9 cellular contexts compared by ENCODE assay signal in the genomic region with DNA sequence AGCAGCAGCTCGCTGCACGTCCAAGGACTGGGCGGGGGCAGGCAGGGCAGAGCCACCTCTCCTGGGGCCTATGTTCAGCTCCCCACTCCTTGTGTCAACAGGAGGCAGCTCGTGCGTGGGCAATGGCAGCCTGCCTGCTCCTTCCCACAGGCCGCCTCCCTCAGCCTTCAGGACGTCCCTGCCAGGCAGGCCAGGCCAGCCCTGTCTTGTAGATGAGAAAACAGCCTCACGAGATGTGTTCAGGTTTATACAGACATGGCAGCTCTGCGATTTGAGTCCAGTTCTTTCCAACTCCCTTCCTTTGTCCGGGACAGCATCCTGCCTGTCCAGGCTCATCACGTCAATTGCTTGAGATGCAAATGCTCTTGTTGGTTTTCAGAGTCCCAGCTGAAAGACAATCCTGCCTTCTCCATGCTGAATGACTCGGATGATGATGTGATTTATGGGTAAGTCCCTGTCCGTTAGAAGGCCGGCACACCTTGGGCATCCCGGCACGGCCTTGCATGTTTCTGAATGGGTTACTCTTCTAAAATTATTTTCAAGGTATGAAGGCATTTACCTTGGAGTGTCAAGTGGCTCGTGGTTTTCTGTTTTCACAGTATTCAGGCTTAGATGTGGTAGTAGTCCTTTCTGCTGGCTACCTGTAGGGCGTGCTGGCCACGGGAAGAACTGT. TPM values are rescaled to one million over a fixed set of nuclear protein-coding genes. Genes with fewer than 3 reads are reported as not detected.
DNase-seq lines count a peak whose midpoint lies in the region; ATAC-seq and TF ChIP-seq lines count a peak whose summit lies in the region.
"Had no signal": no experiment of that assay in that cellular context is flagged by ENCODE, and none has a peak within 500 bp of the region (broad histone marks: within the 10 kb centered on the region; RNA-seq: fewer than 3 reads in every experiment).

No MANE protein-coding gene starts in this region.

- no peaks in the 10 kb centered on the region for H4K20me1 ChIP-seq in Karpas-422 (ENCODE audit: insufficient read depth, low read depth, low read length)

- 67 to 87% methylated on average over 19 of the region's 19 CpGs for WGBS in lung, 2 donors

- peaks cover 8 to 9% of the 10 kb centered on the region in 2 donors for H3K4me1 ChIP-seq in lung (ENCODE audit: control insufficient read depth in 2 of 2, insufficient read depth in 2 of 2, low read length in 2 of 2)
- H3K4me1 ChIP-seq in tibial artery = peaks cover 0 to 46% (median 25%) of the 10 kb centered on the region in 4 donors
- H3K4me1 ChIP-seq in Karpas-422 (ENCODE audit: low read length) = peaks cover 6% of the 10 kb centered on the region

- ATAC-seq in lung (ENCODE audit: insufficient read depth, low FRiP score) = no peak

- no peaks in the 10 kb centered on the region for H3K9me2 ChIP-seq in Karpas-422 (replicated peaks; ENCODE audit: insufficient read depth, low read length)

- no peak overlapping the region for H3K4me3 ChIP-seq in choroid plexus epithelial cell (ENCODE audit: low read depth, low read length)
- H3K4me3 ChIP-seq in lung = no peak overlapping the region
- H3K4me3 ChIP-seq in tibial artery = peak overlapping the region; percentile 51 to 59
- H3K4me3 ChIP-seq in Karpas-422 (ENCODE audit: low read length) = no peak overlapping the region

- H3K27ac ChIP-seq in lung (ENCODE audit: low read depth in 1 of 2, low read length in 1 of 2) (peak overlapping the region; percentile 67 to 78), tibial artery (peak overlapping the region; percentile 94), Karpas-422 (ENCODE audit: low read length) (no peak overlapping the region)

- H3K4me2 ChIP-seq in Karpas-422 (ENCODE audit: low read depth, low read length, poor library complexity, severe bottlenecking) = no peak overlapping the region

- DNase-seq in activated CD4-positive, alpha-beta T cell treated with anti-CD3 and anti-CD28 coated beads for 1 hour = peak; percentile 6
- no peak for DNase-seq in activated CD4-positive, alpha-beta T cell treated with anti-CD3 and anti-CD28 coated beads for 4 hours
- DNase-seq in choroid plexus epithelial cell (ENCODE audit: low read depth) (peak; percentile 59), lung (ENCODE audit: low spot score) (no peak), tibial artery (peak; percentile 87 to 98), NOMO-1 treated with DMSO at 0.1 percent for 48 hours (lab: John Stamatoyannopoulos, UW; ENCODE audit: unreplicated experiment) (no peak), NCI-H146 (lab: John Stamatoyannopoulos, UW) (no peak), Karpas-422 (no peak)
- DNase-seq: NCI-H1092 treated with DMSO at 0.1 percent for 48 hours had no signal

- no peaks in the 10 kb centered on the region for H3K79me2 ChIP-seq in Karpas-422 (ENCODE audit: low read length)

- H3K27me3 ChIP-seq in lung (ENCODE audit: control insufficient read depth, insufficient read depth) (no peaks in the 10 kb centered on the region), tibial artery (no peaks in the 10 kb centered on the region), Karpas-422 (ENCODE audit: low read length) (no peaks in the 10 kb centered on the region)

- no peak overlapping the region for H2AFZ ChIP-seq in Karpas-422 (ENCODE audit: low read length)

- intact Hi-C loops in tibial artery (cut with DNase I; ENCODE audit: low total_unique reads) = no loop called here

- TF ChIP-seq CTCF in choroid plexus epithelial cell (conservative IDR thresholded peaks at IDR 0.05; ENCODE audit: low read depth, low read length) (peak; percentile 15), lung (IDR thresholded peaks at IDR 0.05; ENCODE audit: control extremely low read depth, extremely low read depth) (no peak), tibial artery (IDR thresholded peaks at IDR 0.05) (peak in 1 of 2 experiments; percentile 3)

- H3K36me3 ChIP-seq in lung (ENCODE audit: control insufficient read depth in 2 of 2, insufficient read depth in 2 of 2, low read length in 2 of 2) = peaks cover 6 to 44% of the 10 kb centered on the region in 2 donors
- peaks cover under 1 to 42% (median 5%) of the 10 kb centered on the region in 3 donors for H3K36me3 ChIP-seq in tibial artery
- peaks cover 19% of the 10 kb centered on the region; the same call in 1 of the 2 replicates for H3K36me3 ChIP-seq in Karpas-422 (ENCODE audit: insufficient read depth, low read length)

- H3K9me3 ChIP-seq in lung (ENCODE audit: control insufficient read depth in 2 of 2, insufficient read depth in 1 of 2, low read length in 1 of 2) = no peaks in the 10 kb centered on the region
- H3K9me3 ChIP-seq in tibial artery = no peaks in the 10 kb centered on the region
- H3K9me3 ChIP-seq in Karpas-422 (ENCODE audit: low read length) = no peaks in the 10 kb centered on the region

- H3K9ac ChIP-seq in Karpas-422 (ENCODE audit: low read length) = no peak overlapping the region

RNA-seq across cellular contexts. Expression of a gene that starts 13.5 kb away (rescaled TPM):
- 100 to 1,000 TPM in 1 of 2 donors, 10 to 100 TPM in 1; 83.4 to 145 TPM for total RNA-seq in lung
- polyA plus RNA-seq in lung = 100 to 1,000 TPM; 253 to 268 TPM
- total RNA-seq in Karpas-422 (2014; rRNA removed; shearing (Covaris generic); ENCODE audit: low replicate concordance) = 13.4 and 19.9 TPM in 2 replicates

RNA-seq across cellular contexts. Expression of a gene that starts 18.8 kb away (rescaled TPM):
- 10 to 100 TPM; 14.8 to 20.0 TPM for total RNA-seq in lung
- 10 to 100 TPM in 1 of 2 donors, 1 to 10 TPM in 1; 6.5 to 16.4 TPM for polyA plus RNA-seq in lung
- total RNA-seq in Karpas-422 (2014; rRNA removed; shearing (Covaris generic); ENCODE audit: low replicate concordance) = 0.41 and 2.2 TPM in 2 replicates

Comparison
In these comparisons a context has a peak if more than half of its experiments do, and no peak if none do; other contexts are left out.
1. DNase-seq: peak in activated CD4-positive, alpha-beta T cell treated with anti-CD3 and anti-CD28 coated beads for 1 hour (single experiment), choroid plexus epithelial cell (single experiment) and tibial artery (2 of 2); none in activated CD4-positive, alpha-beta T cell treated with anti-CD3 and anti-CD28 coated beads for 4 hours (0 of 2), lung (single experiment), NOMO-1 treated with DMSO at 0.1 percent for 48 hours (single experiment), NCI-H146 (single experiment) and Karpas-422 (single experiment).
2. H3K4me3 ChIP-seq: peak in tibial artery (2 of 2); none in choroid plexus epithelial cell (single experiment), lung (single experiment) and Karpas-422 (single experiment).